In the genomic region with DNA sequence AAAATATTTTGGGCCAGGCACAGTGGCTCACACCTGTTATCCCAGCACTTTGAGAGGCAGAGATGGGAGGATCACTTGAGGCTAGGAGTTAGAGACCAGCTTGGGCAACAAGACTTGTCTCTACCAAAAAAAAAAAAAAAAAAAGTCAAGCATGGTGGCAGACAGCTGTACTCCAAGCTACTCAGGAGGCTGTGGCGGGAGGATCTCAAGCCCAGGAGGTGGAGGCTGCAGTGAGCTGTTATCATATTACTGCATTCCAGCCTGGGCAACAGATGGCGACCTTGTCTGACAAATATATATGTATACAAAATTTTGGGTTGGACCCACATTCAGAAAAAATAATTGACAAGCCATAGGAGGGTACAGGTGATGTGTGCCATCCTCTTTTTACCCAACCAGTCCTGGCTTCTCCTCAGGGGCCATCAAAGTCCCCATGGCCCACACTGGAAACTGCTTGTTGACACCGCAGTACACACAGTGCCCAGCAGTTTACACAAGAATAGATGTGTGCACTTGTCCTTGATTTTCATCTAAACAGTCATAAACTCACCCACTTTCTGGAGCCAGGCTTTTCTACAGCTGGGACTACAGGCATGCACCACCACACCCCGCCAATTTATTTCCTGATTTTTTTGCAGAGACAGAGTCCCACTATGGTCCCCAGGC, we compare ENCODE assay signal across 1 cellular context.
TF ChIP-seq lines count a peak whose summit lies in the region.

No MANE protein-coding gene starts in this region.

TF ChIP-seq in neural cell, 6 proteins besides CTCF, POLR2A, EP300 and RAD21 (continued from another document):
- TF ChIP-seq, protein P1, sequence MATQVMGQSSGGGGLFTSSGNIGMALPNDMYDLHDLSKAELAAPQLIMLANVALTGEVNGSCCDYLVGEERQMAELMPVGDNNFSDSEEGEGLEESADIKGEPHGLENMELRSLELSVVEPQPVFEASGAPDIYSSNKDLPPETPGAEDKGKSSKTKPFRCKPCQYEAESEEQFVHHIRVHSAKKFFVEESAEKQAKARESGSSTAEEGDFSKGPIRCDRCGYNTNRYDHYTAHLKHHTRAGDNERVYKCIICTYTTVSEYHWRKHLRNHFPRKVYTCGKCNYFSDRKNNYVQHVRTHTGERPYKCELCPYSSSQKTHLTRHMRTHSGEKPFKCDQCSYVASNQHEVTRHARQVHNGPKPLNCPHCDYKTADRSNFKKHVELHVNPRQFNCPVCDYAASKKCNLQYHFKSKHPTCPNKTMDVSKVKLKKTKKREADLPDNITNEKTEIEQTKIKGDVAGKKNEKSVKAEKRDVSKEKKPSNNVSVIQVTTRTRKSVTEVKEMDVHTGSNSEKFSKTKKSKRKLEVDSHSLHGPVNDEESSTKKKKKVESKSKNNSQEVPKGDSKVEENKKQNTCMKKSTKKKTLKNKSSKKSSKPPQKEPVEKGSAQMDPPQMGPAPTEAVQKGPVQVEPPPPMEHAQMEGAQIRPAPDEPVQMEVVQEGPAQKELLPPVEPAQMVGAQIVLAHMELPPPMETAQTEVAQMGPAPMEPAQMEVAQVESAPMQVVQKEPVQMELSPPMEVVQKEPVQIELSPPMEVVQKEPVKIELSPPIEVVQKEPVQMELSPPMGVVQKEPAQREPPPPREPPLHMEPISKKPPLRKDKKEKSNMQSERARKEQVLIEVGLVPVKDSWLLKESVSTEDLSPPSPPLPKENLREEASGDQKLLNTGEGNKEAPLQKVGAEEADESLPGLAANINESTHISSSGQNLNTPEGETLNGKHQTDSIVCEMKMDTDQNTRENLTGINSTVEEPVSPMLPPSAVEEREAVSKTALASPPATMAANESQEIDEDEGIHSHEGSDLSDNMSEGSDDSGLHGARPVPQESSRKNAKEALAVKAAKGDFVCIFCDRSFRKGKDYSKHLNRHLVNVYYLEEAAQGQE (IDR thresholded peaks at IDR 0.05; ENCODE audit: borderline replicate concordance) = no peak
TF ChIP-seq in neural cell: peak in this region for 0.
